20 cellular contexts compared by ENCODE assay signal in the genomic region with DNA sequence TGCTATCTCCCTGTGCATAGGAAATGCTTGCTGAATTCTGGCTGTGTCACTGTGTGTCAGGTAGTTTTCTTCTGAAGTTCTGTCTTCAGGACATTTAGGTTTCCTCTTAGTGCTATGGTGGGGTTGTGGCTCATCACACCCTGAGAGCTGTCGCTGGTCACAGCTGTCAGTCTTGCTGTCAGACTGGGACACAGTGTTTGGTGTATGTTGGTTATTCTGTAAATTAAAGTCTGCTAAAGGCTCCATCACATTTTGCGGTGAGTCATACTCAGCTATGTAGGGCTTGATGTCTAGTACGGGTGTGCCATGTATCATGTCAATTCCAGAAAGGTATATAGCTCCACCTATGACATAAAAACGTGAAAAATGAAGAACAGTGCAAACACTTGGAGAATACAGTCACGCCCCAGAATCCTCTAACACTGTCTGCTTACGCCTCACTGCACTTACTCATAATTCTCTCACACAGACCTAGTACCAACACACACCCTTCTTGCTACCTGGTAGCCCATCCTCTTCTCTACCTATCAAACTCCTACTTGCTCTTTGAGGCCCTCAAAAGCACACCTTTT. TPM values are rescaled to one million over a fixed set of nuclear protein-coding genes. Genes with fewer than 3 reads are reported as not detected.
A peak's percentile ranks its signal among the peaks of the same experiment; 100 is the strongest.
DNase-seq lines count a peak whose midpoint lies in the region; ATAC-seq, FAIRE-seq and TF ChIP-seq lines count a peak whose summit lies in the region.
"Had no signal": no experiment of that assay in that cellular context is flagged by ENCODE, and none has a peak within 500 bp of the region (broad histone marks: within the 10 kb centered on the region; RNA-seq: fewer than 3 reads in every experiment).

No MANE protein-coding gene starts in this region.

- POLR2A ChIA-PET in activated CD4-positive, alpha-beta memory T cell treated with anti-CD3 and anti-CD28 coated beads, Interleukin-2, amount 10 ng/mL, durations not matched to agents 7 days and 5 days (lab: Charles Lee), result interaction anchor here (13.4 kb wide), 1 partner anchor 10 kb away, joined by 360 read pairs; the partner anchor contains the start of gene TRMO

- FAIRE-seq in HTR-8/SVneo (lab: Jason Lieb, UNC), result no peak
- FAIRE-seq: GM12892, TTC549 had no signal

- H3K9me3 ChIP-seq in thyroid gland, result no peaks in the 10 kb centered on the region
- H3K9me3 ChIP-seq: gastroesophageal sphincter, SJSA1 had no signal

- no peaks in the 10 kb centered on the region for H3K27me3 ChIP-seq in thyroid gland
- H3K27me3 ChIP-seq: gastroesophageal sphincter, SJSA1 had no signal

- 93 to 96% methylated on average over 6 of the region's 6 CpGs for WGBS in thyroid gland, 2 donors

- no peaks in the 10 kb centered on the region for H3K27me3 Mint-ChIP-seq in activated naive CD4-positive, alpha-beta T cell treated with anti-CD3 and anti-CD28 coated beads for 36 hours (ENCODE audit: low read depth)
- no peaks in the 10 kb centered on the region for H3K27me3 Mint-ChIP-seq in activated CD4-positive, alpha-beta memory T cell treated with anti-CD3 and anti-CD28 coated beads, Interleukin-2, amount 10 ng/mL, durations not matched to agents 7 days and 5 days

- no peaks in the 10 kb centered on the region for H3K9me3 Mint-ChIP-seq in activated naive CD4-positive, alpha-beta T cell treated with anti-CD3 and anti-CD28 coated beads for 36 hours
- no peaks in the 10 kb centered on the region for H3K9me3 Mint-ChIP-seq in activated CD4-positive, alpha-beta memory T cell treated with anti-CD3 and anti-CD28 coated beads, Interleukin-2, amount 10 ng/mL, durations not matched to agents 7 days and 5 days

- peaks cover 21% of the 10 kb centered on the region for H3K36me3 Mint-ChIP-seq in activated naive CD4-positive, alpha-beta T cell treated with anti-CD3 and anti-CD28 coated beads for 36 hours (ENCODE audit: low read depth)
- H3K36me3 Mint-ChIP-seq in activated CD4-positive, alpha-beta memory T cell treated with anti-CD3 and anti-CD28 coated beads, Interleukin-2, amount 10 ng/mL, durations not matched to agents 7 days and 5 days (ENCODE audit: low read depth), result peaks cover 69% of the 10 kb centered on the region

- CTCF ChIA-PET in activated naive CD4-positive, alpha-beta T cell treated with anti-CD3 and anti-CD28 coated beads for 36 hours (lab: Charles Lee), result interaction anchor here (3.5 kb wide), 1 partner anchor 12 kb away, joined by 11 read pairs; the partner anchor contains the start of gene TRMO
- CTCF ChIA-PET in activated CD4-positive, alpha-beta memory T cell treated with anti-CD3 and anti-CD28 coated beads, Interleukin-2, amount 10 ng/mL, durations not matched to agents 7 days and 5 days (lab: Charles Lee), result interaction anchor here (1.0 to 2.9 kb wide), 2 partner anchors 10 kb away, joined by 5 to 16 read pairs; no protein-coding TSS in a partner anchor

- intact Hi-C loops in activated naive CD4-positive, alpha-beta T cell treated with anti-CD3 and anti-CD28 coated beads for 36 hours (cut with micrococcal nuclease), result no loop called here
- intact Hi-C loops in thyroid gland (cut with DNase I), result no loop called here
- intact Hi-C loops in left cardiac atrium (cut with DNase I), result no loop called here

- DNase-seq in activated naive CD4-positive, alpha-beta T cell treated with anti-CD3 and anti-CD28 coated beads for 36 hours, result no peak
- DNase-seq in activated naive CD4-positive, alpha-beta T cell treated with Interleukin-2 at 50 U/mL for 16 hours, result no peak
- DNase-seq in activated CD4-positive, alpha-beta memory T cell treated with anti-CD3 and anti-CD28 coated beads, Interleukin-2, amount 10 ng/mL, durations not matched to agents 7 days and 5 days, result no peak
- DNase-seq in epithelial cell of prostate (ENCODE audit: low read depth, low spot score), result peak; percentile 51
- DNase-seq in thyroid gland, result no peak
- DNase-seq in left cardiac atrium, result no peak
- no peak for DNase-seq in HTR-8/SVneo (ENCODE audit: insufficient read length, low spot score)
- DNase-seq: GDM1, NCI-H1092, NCI-H2107, NCI-H526 treated with DMSO at 0.1 percent for 48 hours, substantia nigra had no signal

- H3K27ac ChIP-seq in epithelial cell of prostate, result peak overlapping the region; percentile 42
- peak overlapping the region; percentile 76 to 87 (median 79) for H3K27ac ChIP-seq in thyroid gland
- H3K27ac ChIP-seq: gastroesophageal sphincter, SJSA1 had no signal

- H3K4me1 ChIP-seq in thyroid gland, result peaks cover 35 to 49% of the 10 kb centered on the region in 2 donors
- H3K4me1 ChIP-seq: SJSA1 had no signal

- ATAC-seq in left cardiac atrium, result no peak
- ATAC-seq in GM19397 (IDR thresholded peaks at IDR 0.05; ENCODE audit: unreplicated experiment), result no peak
- ATAC-seq: gastroesophageal sphincter had no signal

- peaks cover 13 to 16% of the 10 kb centered on the region in 2 donors for H3K36me3 ChIP-seq in thyroid gland

- TF ChIP-seq POLR2A in thyroid gland (IDR thresholded peaks at IDR 0.05), result no peak

- H3K27ac Mint-ChIP-seq in activated naive CD4-positive, alpha-beta T cell treated with anti-CD3 and anti-CD28 coated beads for 36 hours, result peak overlapping the region; percentile 86
- H3K27ac Mint-ChIP-seq in activated CD4-positive, alpha-beta memory T cell treated with anti-CD3 and anti-CD28 coated beads, Interleukin-2, amount 10 ng/mL, durations not matched to agents 7 days and 5 days, result peak overlapping the region; percentile 76

- no peak overlapping the region for H3K4me3 Mint-ChIP-seq in activated naive CD4-positive, alpha-beta T cell treated with anti-CD3 and anti-CD28 coated beads for 36 hours
- H3K4me3 Mint-ChIP-seq in activated CD4-positive, alpha-beta memory T cell treated with anti-CD3 and anti-CD28 coated beads, Interleukin-2, amount 10 ng/mL, durations not matched to agents 7 days and 5 days, result no peak overlapping the region

- TF ChIP-seq CTCF in thyroid gland (IDR thresholded peaks at IDR 0.05), result no peak

- H3K4me1 Mint-ChIP-seq in activated naive CD4-positive, alpha-beta T cell treated with anti-CD3 and anti-CD28 coated beads for 36 hours (ENCODE audit: low read depth), result peaks cover 48% of the 10 kb centered on the region
- peaks cover 70% of the 10 kb centered on the region for H3K4me1 Mint-ChIP-seq in activated CD4-positive, alpha-beta memory T cell treated with anti-CD3 and anti-CD28 coated beads, Interleukin-2, amount 10 ng/mL, durations not matched to agents 7 days and 5 days

- no peak overlapping the region for H3K4me3 ChIP-seq in thyroid gland (replicated peaks in 1 of 3)
- H3K4me3 ChIP-seq: gastroesophageal sphincter, SJSA1 had no signal

RNA-seq across cellular contexts. Expression of gene TRMO, which starts 11.9 kb away (rescaled TPM):
- total RNA-seq in activated naive CD4-positive, alpha-beta T cell treated with anti-CD3 and anti-CD28 coated beads for 36 hours, result 10 to 100 TPM; 10.7 to 10.8 TPM
- 10 to 100 TPM; 25.4 to 27.4 TPM for total RNA-seq in activated CD4-positive, alpha-beta memory T cell treated with anti-CD3 and anti-CD28 coated beads, Interleukin-2, amount 10 ng/mL, durations not matched to agents 7 days and 5 days
- total RNA-seq in thyroid gland (10 to 100 TPM; 56.6 to 81.6 (median 59.0) TPM), left cardiac atrium (1 to 10 TPM; 7.0 to 8.2 TPM)

RNA-seq across cellular contexts. Expression of gene HEMGN, which starts 27.6 kb away (rescaled TPM):
- total RNA-seq in activated naive CD4-positive, alpha-beta T cell treated with anti-CD3 and anti-CD28 coated beads for 36 hours, result 1 to 10 TPM; 1.8 to 1.9 TPM
- total RNA-seq in activated CD4-positive, alpha-beta memory T cell treated with anti-CD3 and anti-CD28 coated beads, Interleukin-2, amount 10 ng/mL, durations not matched to agents 7 days and 5 days, result under 1 TPM; 0.53 to 0.83 TPM
- under 1 TPM in 2 of 4 donors, not detected in 2; 0.22 to 0.27 TPM for total RNA-seq in thyroid gland
- total RNA-seq in left cardiac atrium, result under 1 TPM in 1 of 2 donors, not detected in 1; 0.10 TPM
- total RNA-seq: gastroesophageal sphincter, SJSA1 had no signal

RNA-seq across cellular contexts. Expression of gene FOXE1, which starts 57.3 kb away (rescaled TPM):
- under 1 TPM; 0.10 TPM for total RNA-seq in activated naive CD4-positive, alpha-beta T cell treated with anti-CD3 and anti-CD28 coated beads for 36 hours
- total RNA-seq in activated CD4-positive, alpha-beta memory T cell treated with anti-CD3 and anti-CD28 coated beads, Interleukin-2, amount 10 ng/mL, durations not matched to agents 7 days and 5 days, result not detected
- total RNA-seq in thyroid gland (100 to 1,000 TPM; 405 to 748 (median 454) TPM), left cardiac atrium (not detected)
- total RNA-seq: activated CD8-positive, alpha-beta memory T cell treated with anti-CD3 and anti-CD28 coated beads for 36 hours; cerebellum; OCI-LY7 had no signal

Comparison
In these comparisons a context has a peak if more than half of its experiments do, and no peak if none do; other contexts are left out.
1. RNA of gene FOXE1, which starts 57.3 kb away (total RNA-seq): 405 to 748 TPM in thyroid gland; 0.10 TPM in activated naive CD4-positive, alpha-beta T cell treated with anti-CD3 and anti-CD28 coated beads for 36 hours, not detected in activated CD4-positive, alpha-beta memory T cell treated with anti-CD3 and anti-CD28 coated beads, Interleukin-2, amount 10 ng/mL, durations not matched to agents 7 days and 5 days and not detected in left cardiac atrium; every median in the first group is over 100 times any median in the second.